In genomic region chr3:132966374-132966773, GRCh38 we compare ENCODE assay signal across 19 cellular contexts.
A peak's percentile ranks its signal among the peaks of the same experiment; 100 is the strongest.
DNase-seq lines count a peak whose midpoint lies in the region; ATAC-seq, FAIRE-seq and TF ChIP-seq lines count a peak whose summit lies in the region.
"Had no signal": no experiment of that assay in that cellular context is flagged by ENCODE, and none has a peak within 500 bp of the region (broad histone marks: within the 10 kb centered on the region; RNA-seq: fewer than 3 reads in every experiment).

No MANE protein-coding gene starts in this region.

- H2AFZ ChIP-seq in astrocyte (ENCODE audit: low read depth, low read length): no peak overlapping the region
- H2AFZ ChIP-seq in Karpas-422 (ENCODE audit: low read length): no peak overlapping the region

- H3K4me1 ChIP-seq in astrocyte (ENCODE audit: insufficient read depth, low read length): no peaks in the 10 kb centered on the region
- no peaks in the 10 kb centered on the region for H3K4me1 ChIP-seq in psoas muscle
- no peaks in the 10 kb centered on the region for H3K4me1 ChIP-seq in Karpas-422 (ENCODE audit: low read length)

- no peak overlapping the region for H3K4me3 ChIP-seq in astrocyte (ENCODE audit: insufficient read depth, low read depth, low read length)
- H3K4me3 ChIP-seq in psoas muscle: no peak overlapping the region
- H3K4me3 ChIP-seq in Karpas-422 (ENCODE audit: low read length): no peak overlapping the region
- H3K4me3 ChIP-seq: SK-N-MC had no signal

- peak overlapping the region; percentile 77 for H3K27ac Mint-ChIP-seq in astrocyte (ENCODE audit: unreplicated experiment)
- H3K27ac Mint-ChIP-seq: CD4-positive, alpha-beta memory T cell had no signal

- H3K4me1 Mint-ChIP-seq in astrocyte (ENCODE audit: low read depth, unreplicated experiment): peaks cover 10% of the 10 kb centered on the region
- H3K4me1 Mint-ChIP-seq: CD4-positive, alpha-beta memory T cell had no signal

- no peaks in the 10 kb centered on the region for H3K36me3 ChIP-seq in astrocyte (ENCODE audit: insufficient read depth, low read length)
- no peaks in the 10 kb centered on the region for H3K36me3 ChIP-seq in psoas muscle (ENCODE audit: insufficient read depth in 1 of 2, low read depth in 1 of 2)
- no peaks in the 10 kb centered on the region for H3K36me3 ChIP-seq in Karpas-422 (ENCODE audit: insufficient read depth, low read length)

- WGBS in psoas muscle, 3 donors: 21 to 24% (median 23%) methylated on average over 2 of the region's 2 CpGs

- H3K79me2 ChIP-seq in astrocyte (ENCODE audit: insufficient read depth, low read length) (no peaks in the 10 kb centered on the region), Karpas-422 (ENCODE audit: low read length) (no peaks in the 10 kb centered on the region)

- DNase-seq in DMS53 treated with DMSO at 0.1 percent for 48 hours (lab: John Stamatoyannopoulos, UW; ENCODE audit: unreplicated experiment) (peak; percentile 33), NCI-H524 treated with DMSO at 0.1 percent for 48 hours (lab: John Stamatoyannopoulos, UW) (peak; percentile 77), astrocyte (ENCODE audit: low read depth) (no peak), psoas muscle (no peak), ureter (ENCODE audit: low spot score) (no peak), Karpas-422 (no peak)
- no peak for DNase-seq in activated naive CD4-positive, alpha-beta T cell (lab: John Stamatoyannopoulos, UW)
- DNase-seq: Calu3; CD4-positive, alpha-beta memory T cell; KG1; NCI-H1417 treated with DMSO at 0.1 percent for 48 hours; NCI-H187 treated with DMSO at 0.1 percent for 48 hours; NCI-H345; NCI-H526 treated with DMSO at 0.1 percent for 48 hours; Right ventricle myocardium superior had no signal

- intact Hi-C loops in psoas muscle (cut with DNase I): no loop called here

- H4K20me1 ChIP-seq in astrocyte (ENCODE audit: insufficient read depth, low read length) (no peaks in the 10 kb centered on the region), Karpas-422 (ENCODE audit: insufficient read depth, low read depth, low read length) (no peaks in the 10 kb centered on the region)

- no peaks in the 10 kb centered on the region for H3K9me2 ChIP-seq in Karpas-422 (replicated peaks; ENCODE audit: insufficient read depth, low read length)

- peaks cover 3% of the 10 kb centered on the region for H3K27me3 Mint-ChIP-seq in astrocyte (ENCODE audit: low read depth, unreplicated experiment)

- TF ChIP-seq CTCF in astrocyte (IDR thresholded peaks at IDR 0.05; ENCODE audit: insufficient read depth, low read depth, low read length): no peak
- no peak for TF ChIP-seq CTCF in psoas muscle (IDR thresholded peaks at IDR 0.05)

- H3K27me3 ChIP-seq in astrocyte (ENCODE audit: insufficient read depth, low read length): no peaks in the 10 kb centered on the region
- H3K27me3 ChIP-seq in psoas muscle (ENCODE audit: insufficient read depth in 3 of 3, low read length in 2 of 3): no peaks in the 10 kb centered on the region
- no peaks in the 10 kb centered on the region for H3K27me3 ChIP-seq in Karpas-422 (ENCODE audit: low read length)

- no peaks in the 10 kb centered on the region for H3K36me3 Mint-ChIP-seq in astrocyte (ENCODE audit: low read depth, unreplicated experiment)
- H3K36me3 Mint-ChIP-seq: CD4-positive, alpha-beta memory T cell had no signal

- H3K4me2 ChIP-seq in astrocyte (ENCODE audit: low read length) (no peak overlapping the region), Karpas-422 (ENCODE audit: low read depth, low read length, poor library complexity, severe bottlenecking) (no peak overlapping the region)

- H3K9me3 Mint-ChIP-seq in astrocyte (ENCODE audit: unreplicated experiment): no peaks in the 10 kb centered on the region

- ATAC-seq in psoas muscle: peak; percentile 56 to 82 (median 67)
- ATAC-seq in HG03039 (IDR thresholded peaks at IDR 0.05; ENCODE audit: unreplicated experiment): no peak

- no peak overlapping the region for H3K4me3 Mint-ChIP-seq in astrocyte (ENCODE audit: unreplicated experiment)
- H3K4me3 Mint-ChIP-seq: CD4-positive, alpha-beta memory T cell had no signal

- FAIRE-seq in astrocyte (lab: Jason Lieb, UNC): no peak
- FAIRE-seq: A204.1, RCC 7860 had no signal

- H3K9me3 ChIP-seq in astrocyte (ENCODE audit: insufficient read depth, low read depth, low read length): no peaks in the 10 kb centered on the region
- H3K9me3 ChIP-seq in psoas muscle: no peaks in the 10 kb centered on the region
- H3K9me3 ChIP-seq in Karpas-422 (ENCODE audit: low read length): no peaks in the 10 kb centered on the region

- H3K9ac ChIP-seq in astrocyte (ENCODE audit: low read length) (no peak overlapping the region), Karpas-422 (ENCODE audit: low read length) (no peak overlapping the region)

- no peak overlapping the region for H3K27ac ChIP-seq in astrocyte (ENCODE audit: low read depth, low read length)
- H3K27ac ChIP-seq in psoas muscle: peak overlapping the region; percentile 0
- no peak overlapping the region for H3K27ac ChIP-seq in Karpas-422 (ENCODE audit: low read length)
- H3K27ac ChIP-seq: SK-N-MC had no signal

Comparison
In these comparisons a context has a peak if more than half of its experiments do, and no peak if none do; other contexts are left out.
1. DNase-seq: peak in DMS53 treated with DMSO at 0.1 percent for 48 hours (single experiment) and NCI-H524 treated with DMSO at 0.1 percent for 48 hours (single experiment); none in astrocyte (single experiment), psoas muscle (0 of 2), activated naive CD4-positive, alpha-beta T cell (0 of 4), ureter (single experiment) and Karpas-422 (single experiment).